21 cellular contexts compared by ENCODE assay signal in genomic region chr10:60494774-60495173, GRCh38.
"Had no signal": no experiment of that assay in that cellular context is flagged by ENCODE, and none has a peak within 500 bp of the region (broad histone marks: within the 10 kb centered on the region; RNA-seq: fewer than 3 reads in every experiment).

No MANE protein-coding gene starts in this region.

- H3K9me3 ChIP-seq: gastroesophageal sphincter, left lung, pancreas, prostate gland, right atrium auricular region, testis, tibial artery had no signal

- FAIRE-seq: endothelial cell of umbilical vein, pancreas had no signal

- ATAC-seq: gastroesophageal sphincter; left lung; naive thymus-derived CD8-positive, alpha-beta T cell; pancreas; stimulated activated memory B cell treated with anti-CD40 and anti-IgM and Interleukin-4, amounts not matched to agents 10 μg/mL and 1 μg/mL and 100 μg/mL, for 72 hours; stimulated activated naive CD8-positive, alpha-beta T cell treated with anti-CD3 and anti-CD28 coated beads, Interleukin-15, Interleukin-2, amounts not matched to agents 100 U/mL and 50 U/mL, for 24 hours had no signal

- H3K36me3 ChIP-seq: gastroesophageal sphincter, heart left ventricle, left lung, pancreas, prostate gland, right atrium auricular region, tibial artery had no signal

- H3K79me2 ChIP-seq: hepatocyte had no signal

- H2AFZ ChIP-seq: hepatocyte had no signal

- DNase-seq: dermis blood vessel endothelial cell; effector memory CD4-positive, alpha-beta T cell; heart left ventricle; left cardiac atrium; left lung; naive thymus-derived CD8-positive, alpha-beta T cell; nephron progenitor cell; occipital lobe; pancreas; stimulated activated CD4-positive, alpha-beta T cell treated with anti-CD3 and anti-CD28 coated beads, Interleukin-2, amount 100 ng/mL, for 24 hours; stimulated activated CD4-positive, alpha-beta T cell treated with anti-CD3 and anti-CD28 coated beads, Interleukin-4, amount 100 ng/mL, for 4 hours; stimulated activated naive CD8-positive, alpha-beta T cell treated with anti-CD3 and anti-CD28 coated beads, Interleukin-15, Interleukin-2, amounts not matched to agents 100 U/mL and 50 U/mL, for 24 hours; testis; tibial artery had no signal

- H3K27me3 ChIP-seq: gastroesophageal sphincter, heart left ventricle, hepatocyte, left lung, pancreas, right atrium auricular region, testis, tibial artery had no signal

- H3K4me2 ChIP-seq: hepatocyte had no signal

- H3K4me3 ChIP-seq: coronary artery, gastroesophageal sphincter, heart left ventricle, hepatocyte, left lung, pancreas, prostate gland, right atrium auricular region, testis, tibial artery had no signal

- H3K27ac ChIP-seq: coronary artery, gastroesophageal sphincter, heart left ventricle, hepatocyte, left lung, pancreas, prostate gland, right atrium auricular region, testis, tibial artery had no signal

- H3K4me1 ChIP-seq: gastroesophageal sphincter, left lung, pancreas, prostate gland, right atrium auricular region, testis had no signal
